Comparison of ENCODE assay signal across 8 cellular contexts in the genomic region with DNA sequence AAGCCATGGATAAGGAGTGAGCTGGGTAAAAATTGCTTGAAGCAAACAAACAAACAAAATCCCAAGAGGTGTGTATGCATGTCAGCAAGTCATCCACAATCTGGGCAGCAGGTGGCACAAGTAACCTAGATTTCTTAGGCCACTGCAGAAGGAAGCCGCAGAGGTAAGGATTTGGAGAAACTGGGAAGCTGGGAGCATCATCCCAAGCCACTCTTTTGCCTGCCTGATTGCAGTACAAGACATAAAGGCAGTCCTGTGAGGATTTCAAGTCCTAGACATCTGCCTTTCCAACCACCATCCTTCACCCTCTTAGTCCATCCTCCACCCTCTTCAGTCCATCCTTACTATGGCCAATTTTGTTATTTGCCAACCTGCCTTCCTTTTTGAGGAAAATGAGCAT.
A peak's percentile ranks its signal among the peaks of the same experiment; 100 is the strongest.
DNase-seq lines count a peak whose midpoint lies in the region; ATAC-seq and TF ChIP-seq lines count a peak whose summit lies in the region.

No MANE protein-coding gene starts in this region.

- H3K9me3 ChIP-seq in heart left ventricle: no peaks in the 10 kb centered on the region

- H3K9me3 Mint-ChIP-seq in activated T-helper 17 cell treated with anti-CD3 and anti-CD28 coated beads, Interleukin-2, amount 50 U/mL, for 72 hours: no peaks in the 10 kb centered on the region

- no peaks in the 10 kb centered on the region for H3K36me3 Mint-ChIP-seq in activated T-helper 17 cell treated with anti-CD3 and anti-CD28 coated beads, Interleukin-2, amount 50 U/mL, for 72 hours (ENCODE audit: low read depth)

- TF ChIP-seq POLR2A in heart left ventricle (IDR thresholded peaks at IDR 0.05): no peak

- in situ Hi-C loops in GM13976 (cut with MboI; ENCODE audit: low sequenced_read_pairs, unreplicated experiment): loop anchor here (10.0 kb wide), 1 partner anchor 124 kb away; no protein-coding TSS in a partner anchor

- H3K27ac Mint-ChIP-seq in activated T-helper 17 cell treated with anti-CD3 and anti-CD28 coated beads, Interleukin-2, amount 50 U/mL, for 72 hours: peak overlapping the region; percentile 87

- H3K4me3 ChIP-seq in heart left ventricle: no peak overlapping the region

- no peaks in the 10 kb centered on the region for H3K36me3 ChIP-seq in heart left ventricle

- H3K27ac ChIP-seq in heart left ventricle: no peak overlapping the region

- 14 to 29% (median 15%) methylated on average over 1 of the region's 1 CpG for WGBS in heart left ventricle, 4 donors

- no peak for ATAC-seq in activated T-helper 17 cell treated with anti-CD3 and anti-CD28 coated beads, Interleukin-2, amount 50 U/mL, for 72 hours (replicated peaks)
- ATAC-seq in heart left ventricle: peak in 3 of 4 donors; percentile 78 to 79 (median 78)
- peak; percentile 69 for ATAC-seq in sciatic nerve
- ATAC-seq in HG03159 (IDR thresholded peaks at IDR 0.05; ENCODE audit: unreplicated experiment): no peak

- TF ChIP-seq CTCF in GM13976 (IDR thresholded peaks at IDR 0.05; ENCODE audit: borderline replicate concordance, control extremely low read depth, extremely low read depth, insufficient read depth, missing control alignments) (peak; percentile 38), heart left ventricle (IDR thresholded peaks at IDR 0.05) (peak; percentile 30 to 73 (median 62))

- no peaks in the 10 kb centered on the region for H3K27me3 Mint-ChIP-seq in activated T-helper 17 cell treated with anti-CD3 and anti-CD28 coated beads, Interleukin-2, amount 50 U/mL, for 72 hours

- DNase-seq in AG20443 (ENCODE audit: low spot score): peak; percentile 67
- no peak for DNase-seq in GM13976 (ENCODE audit: low spot score)
- DNase-seq in NCI-H2171 treated with DMSO at 0.1 percent for 48 hours (lab: John Stamatoyannopoulos, UW): peak; percentile 62
- DNase-seq in heart left ventricle: peak in 4 of 5 donors; percentile 39 to 58 (median 52)
- DNase-seq in sciatic nerve (ENCODE audit: low spot score): peak; percentile 68
- no peak for DNase-seq in activated T-cell treated with anti-CD3 and anti-CD28 coated beads, Interleukin-2, amount 50 U/mL, for 1 hour

- H3K4me3 Mint-ChIP-seq in activated T-helper 17 cell treated with anti-CD3 and anti-CD28 coated beads, Interleukin-2, amount 50 U/mL, for 72 hours: no peak overlapping the region

- H3K4me1 ChIP-seq in heart left ventricle: peaks cover 0 to 28% (median 5%) of the 10 kb centered on the region in 12 donors

- peaks cover 32% of the 10 kb centered on the region for H3K4me1 Mint-ChIP-seq in activated T-helper 17 cell treated with anti-CD3 and anti-CD28 coated beads, Interleukin-2, amount 50 U/mL, for 72 hours

- H3K27me3 ChIP-seq in heart left ventricle: no peaks in the 10 kb centered on the region

- intact Hi-C loops in heart left ventricle (cut with DNase I) (loop anchor here (1.0 to 10.0 kb wide), 8 partner anchors 64 to 254 kb away; partner anchors contain the start of genes BMAL1 (in 2 of the 10) and BTBD10 (in 1 of the 10)), sciatic nerve (cut with DNase I) (no loop called here)

Comparison
In these comparisons a context has a peak if more than half of its experiments do, and no peak if none do; other contexts are left out.
1. DNase-seq: peak in AG20443 (single experiment), NCI-H2171 treated with DMSO at 0.1 percent for 48 hours (single experiment), heart left ventricle (4 of 5) and sciatic nerve (single experiment); none in GM13976 (single experiment) and activated T-cell treated with anti-CD3 and anti-CD28 coated beads, Interleukin-2, amount 50 U/mL, for 1 hour (single experiment).
2. ATAC-seq: peak in heart left ventricle (3 of 4) and sciatic nerve (single experiment); none in activated T-helper 17 cell treated with anti-CD3 and anti-CD28 coated beads, Interleukin-2, amount 50 U/mL, for 72 hours (single experiment) and HG03159 (single experiment).